In the genomic region with DNA sequence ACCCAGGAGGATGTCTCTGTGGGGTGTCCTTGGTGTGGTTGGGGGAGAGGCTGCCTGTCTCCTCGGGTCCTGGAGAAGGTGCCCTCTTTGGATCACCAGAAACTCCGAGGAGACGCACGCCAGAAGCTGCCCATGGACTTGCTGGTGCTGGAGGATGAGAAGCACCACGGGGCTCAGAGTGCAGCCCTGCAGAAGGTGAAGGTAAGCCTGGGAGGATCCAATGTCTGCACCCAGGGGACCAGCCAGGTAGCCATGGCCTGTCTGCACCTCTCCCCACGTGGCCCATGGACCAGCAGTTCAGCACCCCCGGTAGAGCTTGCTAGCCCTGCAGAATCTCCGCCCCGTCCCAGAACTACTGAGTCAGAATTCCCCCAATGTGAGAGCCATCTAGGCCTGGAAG, we compare ENCODE assay signal across 2 cellular contexts.
TF ChIP-seq lines count a peak whose summit lies in the region.

No MANE protein-coding gene starts in this region.

TF ChIP-seq in A549, 52 proteins besides CTCF, POLR2A, EP300 and RAD21:
- no peak for TF ChIP-seq CHD4 (IDR thresholded peaks at IDR 0.05; ENCODE audit: borderline replicate concordance)
- TF ChIP-seq, protein P1, sequence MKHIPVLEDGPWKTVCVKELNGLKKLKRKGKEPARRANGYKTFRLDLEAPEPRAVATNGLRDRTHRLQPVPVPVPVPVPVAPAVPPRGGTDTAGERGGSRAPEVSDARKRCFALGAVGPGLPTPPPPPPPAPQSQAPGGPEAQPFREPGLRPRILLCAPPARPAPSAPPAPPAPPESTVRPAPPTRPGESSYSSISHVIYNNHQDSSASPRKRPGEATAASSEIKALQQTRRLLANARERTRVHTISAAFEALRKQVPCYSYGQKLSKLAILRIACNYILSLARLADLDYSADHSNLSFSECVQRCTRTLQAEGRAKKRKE (CRISPR knock-in tag; IDR thresholded peaks at IDR 0.05; ENCODE audit: low read depth), result no peak
- TF ChIP-seq NR3C1 (IDR thresholded peaks at IDR 0.05), result no peak
- TF ChIP-seq JUNB (IDR thresholded peaks at IDR 0.05), result no peak
- no peak for TF ChIP-seq POLR2AphosphoS2 (conservative IDR thresholded peaks at IDR 0.05; ENCODE audit: low read length)
- TF ChIP-seq HOXB5 (CRISPR knock-in tag; IDR thresholded peaks at IDR 0.05), result no peak
- no peak for TF ChIP-seq NFE2L2 (conservative IDR thresholded peaks at IDR 0.05; ENCODE audit: low read length)
- TF ChIP-seq ZSCAN20 (CRISPR knock-in tag; IDR thresholded peaks at IDR 0.05), result no peak
- TF ChIP-seq PHF8 (IDR thresholded peaks at IDR 0.05; ENCODE audit: borderline replicate concordance, low read depth), result no peak
- TF ChIP-seq, protein P2, sequence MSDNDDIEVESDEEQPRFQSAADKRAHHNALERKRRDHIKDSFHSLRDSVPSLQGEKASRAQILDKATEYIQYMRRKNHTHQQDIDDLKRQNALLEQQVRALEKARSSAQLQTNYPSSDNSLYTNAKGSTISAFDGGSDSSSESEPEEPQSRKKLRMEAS (IDR thresholded peaks at IDR 0.05), result no peak
- TF ChIP-seq MAFK (IDR thresholded peaks at IDR 0.05; ENCODE audit: partially characterized antibody), result no peak
- TF ChIP-seq FOSL2 (IDR thresholded peaks at IDR 0.05), result no peak
- no peak for TF ChIP-seq FOSL2 (CRISPR knock-in tag; IDR thresholded peaks at IDR 0.05)
- TF ChIP-seq, protein P3, sequence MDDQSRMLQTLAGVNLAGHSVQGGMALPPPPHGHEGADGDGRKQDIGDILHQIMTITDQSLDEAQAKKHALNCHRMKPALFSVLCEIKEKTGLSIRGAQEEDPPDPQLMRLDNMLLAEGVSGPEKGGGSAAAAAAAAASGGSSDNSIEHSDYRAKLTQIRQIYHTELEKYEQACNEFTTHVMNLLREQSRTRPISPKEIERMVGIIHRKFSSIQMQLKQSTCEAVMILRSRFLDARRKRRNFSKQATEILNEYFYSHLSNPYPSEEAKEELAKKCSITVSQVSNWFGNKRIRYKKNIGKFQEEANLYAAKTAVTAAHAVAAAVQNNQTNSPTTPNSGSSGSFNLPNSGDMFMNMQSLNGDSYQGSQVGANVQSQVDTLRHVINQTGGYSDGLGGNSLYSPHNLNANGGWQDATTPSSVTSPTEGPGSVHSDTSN (IDR thresholded peaks at IDR 0.05), result no peak
- no peak for TF ChIP-seq MAZ (IDR thresholded peaks at IDR 0.05; ENCODE audit: borderline replicate concordance, low read depth, low read length)

TF ChIP-seq in IMR-90, 13 proteins besides CTCF, POLR2A, EP300 and RAD21:
- TF ChIP-seq MXI1 (IDR thresholded peaks at IDR 0.05; ENCODE audit: borderline replicate concordance, low read depth, low read length) (no peak), MAFK (IDR thresholded peaks at IDR 0.05; ENCODE audit: low read depth, low read length) (no peak), NFE2L2 (IDR thresholded peaks at IDR 0.05; ENCODE audit: low read depth, low read length) (no peak), CHD1 (IDR thresholded peaks at IDR 0.05; ENCODE audit: low read depth, low read length) (no peak), RCOR1 (IDR thresholded peaks at IDR 0.05; ENCODE audit: insufficient replicate concordance, low read length) (no peak), FOS (IDR thresholded peaks at IDR 0.05; ENCODE audit: low read depth, low read length) (no peak), CEBPB (IDR thresholded peaks at IDR 0.05; ENCODE audit: low read depth, low read length) (no peak), MAZ (IDR thresholded peaks at IDR 0.05; ENCODE audit: borderline replicate concordance, low read depth, low read length) (no peak), RFX5 (IDR thresholded peaks at IDR 0.05; ENCODE audit: low read depth, low read length) (no peak), BHLHE40 (IDR thresholded peaks at IDR 0.05; ENCODE audit: low read depth, low read length) (no peak), SMC3 (IDR thresholded peaks at IDR 0.05; ENCODE audit: low read depth, low read length) (no peak)
- TF ChIP-seq, protein P4, sequence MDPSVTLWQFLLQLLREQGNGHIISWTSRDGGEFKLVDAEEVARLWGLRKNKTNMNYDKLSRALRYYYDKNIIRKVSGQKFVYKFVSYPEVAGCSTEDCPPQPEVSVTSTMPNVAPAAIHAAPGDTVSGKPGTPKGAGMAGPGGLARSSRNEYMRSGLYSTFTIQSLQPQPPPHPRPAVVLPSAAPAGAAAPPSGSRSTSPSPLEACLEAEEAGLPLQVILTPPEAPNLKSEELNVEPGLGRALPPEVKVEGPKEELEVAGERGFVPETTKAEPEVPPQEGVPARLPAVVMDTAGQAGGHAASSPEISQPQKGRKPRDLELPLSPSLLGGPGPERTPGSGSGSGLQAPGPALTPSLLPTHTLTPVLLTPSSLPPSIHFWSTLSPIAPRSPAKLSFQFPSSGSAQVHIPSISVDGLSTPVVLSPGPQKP (IDR thresholded peaks at IDR 0.05; ENCODE audit: borderline replicate concordance, low read depth, low read length), result no peak
- TF ChIP-seq, protein P5, sequence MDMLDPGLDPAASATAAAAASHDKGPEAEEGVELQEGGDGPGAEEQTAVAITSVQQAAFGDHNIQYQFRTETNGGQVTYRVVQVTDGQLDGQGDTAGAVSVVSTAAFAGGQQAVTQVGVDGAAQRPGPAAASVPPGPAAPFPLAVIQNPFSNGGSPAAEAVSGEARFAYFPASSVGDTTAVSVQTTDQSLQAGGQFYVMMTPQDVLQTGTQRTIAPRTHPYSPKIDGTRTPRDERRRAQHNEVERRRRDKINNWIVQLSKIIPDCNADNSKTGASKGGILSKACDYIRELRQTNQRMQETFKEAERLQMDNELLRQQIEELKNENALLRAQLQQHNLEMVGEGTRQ (IDR thresholded peaks at IDR 0.05; ENCODE audit: low read depth, low read length), result no peak
